ENCODE assay signal across 17 cellular contexts in genomic region chr1:93686497-93687250, GRCh38. TPM values are rescaled to one million over a fixed set of nuclear protein-coding genes. Genes with fewer than 3 reads are reported as not detected.
DNase-seq lines count a peak whose midpoint lies in the region; ATAC-seq, FAIRE-seq and TF ChIP-seq lines count a peak whose summit lies in the region.
"Had no signal": no experiment of that assay in that cellular context is flagged by ENCODE, and none has a peak within 500 bp of the region (broad histone marks: within the 10 kb centered on the region; RNA-seq: fewer than 3 reads in every experiment).

No MANE protein-coding gene starts in this region.

- CTCF ChIA-PET in activated CD8-positive, alpha-beta memory T cell treated with anti-CD3 and anti-CD28 coated beads, Interleukin-2, amount 10 ng/mL, durations not matched to agents 7 days and 5 days (lab: Charles Lee), result interaction anchor here (1.2 kb wide), 1 partner anchor 57 kb away, joined by 3 read pairs; no protein-coding TSS in a partner anchor
- CTCF ChIA-PET in OCI-LY7 (lab: Charles Lee; ENCODE audit: unreplicated experiment), result interaction anchor here (0.5 to 3.4 kb wide), 4 partner anchors 9 to 127 kb away, joined by 3 to 12 read pairs (median 6); no protein-coding TSS in a partner anchor
- CTCF ChIA-PET in endothelial cell of umbilical vein (lab: Charles Lee), result interaction anchor here (0.6 to 4.2 kb wide), 9 partner anchors 8 to 158 kb away, joined by 3 to 36 read pairs (median 3); no protein-coding TSS in a partner anchor

- H3K36me3 ChIP-seq in OCI-LY7 (ENCODE audit: insufficient read depth, low read length), result no peaks in the 10 kb centered on the region
- no peaks in the 10 kb centered on the region for H3K36me3 ChIP-seq in endothelial cell of umbilical vein (ENCODE audit: control insufficient read depth in 2 of 2, extremely low read depth in 1 of 2, insufficient read depth in 2 of 2, low read length in 2 of 2)

- POLR2A ChIA-PET in OCI-LY7 (lab: Charles Lee) (interaction anchor here (0.6 to 17.2 kb wide), 8 partner anchors 8 to 99 kb away, joined by 3 to 497 read pairs (median 4); no protein-coding TSS in a partner anchor), endothelial cell of umbilical vein (lab: Charles Lee) (no interaction called here)

- no peaks in the 10 kb centered on the region for H3K36me3 Mint-ChIP-seq in activated CD8-positive, alpha-beta memory T cell treated with anti-CD3 and anti-CD28 coated beads, Interleukin-2, amount 10 ng/mL, durations not matched to agents 7 days and 5 days

- H3K27me3 Mint-ChIP-seq in activated CD8-positive, alpha-beta memory T cell treated with anti-CD3 and anti-CD28 coated beads, Interleukin-2, amount 10 ng/mL, durations not matched to agents 7 days and 5 days, result peaks cover 54% of the 10 kb centered on the region

- TF ChIP-seq CTCF in OCI-LY7 (conservative IDR thresholded peaks at IDR 0.05; ENCODE audit: low read length) (no peak), endothelial cell of umbilical vein (IDR thresholded peaks at IDR 0.05; ENCODE audit: extremely low read depth in 1 of 2, insufficient read depth in 1 of 2, low read depth in 1 of 2, low read length in 2 of 2) (no peak)

- FAIRE-seq in endothelial cell of umbilical vein (lab: Jason Lieb, UNC), result no peak
- FAIRE-seq: A204.1, H54 had no signal

- no peak for DNase-seq in activated CD8-positive, alpha-beta memory T cell treated with anti-CD3 and anti-CD28 coated beads, Interleukin-2, amount 10 ng/mL, durations not matched to agents 7 days and 5 days
- no peak for DNase-seq in activated CD8-positive, alpha-beta memory T cell treated with anti-CD3 and anti-CD28 coated beads for 24 hours
- no peak for DNase-seq in OCI-LY7 (ENCODE audit: low spot score)
- DNase-seq in endothelial cell of umbilical vein (ENCODE audit: low read depth, low spot score), result no peak
- DNase-seq in stimulated activated CD4-positive, alpha-beta T cell treated with anti-CD3 and anti-CD28 coated beads, Interleukin-4, amount 100 ng/mL, for 4 hours, result no peak
- DNase-seq: C1 segment of cervical spinal cord, DMS153, EL, NCI-H1436 treated with DMSO at 0.1 percent for 48 hours, NCI-H2029 treated with DMSO at 0.1 percent for 48 hours, NCI-H774, SHP77 treated with DMSO at 0.1 percent for 48 hours had no signal

- no peak overlapping the region for H3K4me3 Mint-ChIP-seq in activated CD8-positive, alpha-beta memory T cell treated with anti-CD3 and anti-CD28 coated beads, Interleukin-2, amount 10 ng/mL, durations not matched to agents 7 days and 5 days

- H3K9me3 Mint-ChIP-seq in activated CD8-positive, alpha-beta memory T cell treated with anti-CD3 and anti-CD28 coated beads, Interleukin-2, amount 10 ng/mL, durations not matched to agents 7 days and 5 days (ENCODE audit: low read depth), result no peaks in the 10 kb centered on the region

- H3K27me3 ChIP-seq in endothelial cell of umbilical vein (ENCODE audit: control insufficient read depth in 2 of 2, insufficient read depth in 2 of 2, low read length in 2 of 2), result no peaks in the 10 kb centered on the region

- no peaks in the 10 kb centered on the region for H3K9me3 ChIP-seq in OCI-LY7 (ENCODE audit: low read length)
- no peaks in the 10 kb centered on the region for H3K9me3 ChIP-seq in endothelial cell of umbilical vein (replicated peaks; ENCODE audit: control insufficient read depth, insufficient read depth, low read length)

- no peak for TF ChIP-seq POLR2A in endothelial cell of umbilical vein (IDR thresholded peaks at IDR 0.05; ENCODE audit: low read depth, low read length)

- BruUV-seq in OCI-LY7 (replicated peaks; lab: Mats Ljungman, UMichigan), result no TSS peak
- BruUV-seq in endothelial cell of umbilical vein (replicated peaks; lab: Mats Ljungman, UMichigan), result no TSS peak

- H3K4me2 ChIP-seq in OCI-LY7 (ENCODE audit: low read length), result peak overlapping the region; percentile 66
- no peak overlapping the region for H3K4me2 ChIP-seq in endothelial cell of umbilical vein (ENCODE audit: insufficient read depth, low read length)

- no peaks in the 10 kb centered on the region for H3K9me2 ChIP-seq in OCI-LY7 (ENCODE audit: insufficient read depth, low read length)

- no peak overlapping the region for H3K9ac ChIP-seq in endothelial cell of umbilical vein (replicated peaks; ENCODE audit: extremely low read depth, insufficient read depth, low read length)

- no peak for ATAC-seq in activated CD8-positive, alpha-beta memory T cell treated with anti-CD3 and anti-CD28 coated beads, Interleukin-2, amount 10 ng/mL, durations not matched to agents 7 days and 5 days
- no peak for ATAC-seq in HG02678 (IDR thresholded peaks at IDR 0.05; ENCODE audit: unreplicated experiment)
- no peak for ATAC-seq in GM21576 (IDR thresholded peaks at IDR 0.05; ENCODE audit: unreplicated experiment)
- ATAC-seq: SK-N-SH treated with all-trans-retinoic acid at 6 μM for 48 hours had no signal

- H4K20me1 ChIP-seq in OCI-LY7 (ENCODE audit: insufficient read depth, low read length) (no peaks in the 10 kb centered on the region), endothelial cell of umbilical vein (replicated peaks; ENCODE audit: control insufficient read depth, extremely low read depth, insufficient read depth, low read length) (no peaks in the 10 kb centered on the region)

- dilution Hi-C loops in endothelial cell of umbilical vein (cut with MboI; ENCODE audit: extremely low pct_ligation_motif_present, low sequenced_read_pairs), result no loop called here

- peak overlapping the region; percentile 35; the same call in 1 of the 2 replicates for H2AFZ ChIP-seq in OCI-LY7 (ENCODE audit: low read length)
- no peak overlapping the region for H2AFZ ChIP-seq in endothelial cell of umbilical vein (ENCODE audit: low read depth, low read length)

- peak overlapping the region; percentile 27 for H3K27ac ChIP-seq in OCI-LY7 (ENCODE audit: low read depth, low read length, poor library complexity, severe bottlenecking)
- no peak overlapping the region for H3K27ac ChIP-seq in endothelial cell of umbilical vein (ENCODE audit: insufficient read depth, low read depth, low read length)

- H3K4me3 ChIP-seq in OCI-LY7 (ENCODE audit: low read depth, low read length, poor library complexity, severe bottlenecking) (peak overlapping the region; percentile 33), endothelial cell of umbilical vein (replicated peaks in 1 of 3; ENCODE audit: insufficient read depth in 1 of 3, low read depth in 1 of 3, low read length in 3 of 3) (no peak overlapping the region)

- no peaks in the 10 kb centered on the region for H3K9me1 ChIP-seq in endothelial cell of umbilical vein (replicated peaks; ENCODE audit: control insufficient read depth, extremely low read depth, insufficient read depth, low read length)

- H3K4me1 ChIP-seq in OCI-LY7 (ENCODE audit: insufficient read depth, low read length, poor library complexity, severe bottlenecking), result peaks cover 94% of the 10 kb centered on the region
- H3K4me1 ChIP-seq in endothelial cell of umbilical vein (ENCODE audit: control insufficient read depth, extremely low read depth, insufficient read depth, low read length), result peaks cover 7% of the 10 kb centered on the region

- peaks cover 12% of the 10 kb centered on the region for H3K4me1 Mint-ChIP-seq in activated CD8-positive, alpha-beta memory T cell treated with anti-CD3 and anti-CD28 coated beads, Interleukin-2, amount 10 ng/mL, durations not matched to agents 7 days and 5 days

- intact Hi-C loops in OCI-LY7 (cut with micrococcal nuclease; ENCODE audit: unreplicated experiment) (loop anchor here (5.0 kb wide), 1 partner anchor 724 kb away; the partner anchor contains the start of gene DIPK1A), endothelial cell of umbilical vein (cut with micrococcal nuclease) (no loop called here)

- peak overlapping the region; percentile 15 for H3K27ac Mint-ChIP-seq in activated CD8-positive, alpha-beta memory T cell treated with anti-CD3 and anti-CD28 coated beads, Interleukin-2, amount 10 ng/mL, durations not matched to agents 7 days and 5 days

- H3K79me2 ChIP-seq in OCI-LY7 (ENCODE audit: insufficient read depth, low read depth, low read length) (no peaks in the 10 kb centered on the region), endothelial cell of umbilical vein (ENCODE audit: control insufficient read depth, insufficient read depth, low read length) (peaks cover 4% of the 10 kb centered on the region)

TF ChIP-seq in endothelial cell of umbilical vein, 7 proteins besides CTCF, POLR2A, EP300 and RAD21:
- peak; percentile 63 for TF ChIP-seq GATA2 (IDR thresholded peaks at IDR 0.05; ENCODE audit: insufficient read depth, insufficient read length, low read depth, low read length)
- TF ChIP-seq MYC (IDR thresholded peaks at IDR 0.05; ENCODE audit: low read depth, low read length), result no peak
- no peak for TF ChIP-seq EZH2 (IDR thresholded peaks at IDR 0.05; ENCODE audit: borderline replicate concordance, low read depth, low read length, severe bottlenecking)

RNA-seq across cellular contexts. Expression of gene BCAR3, which starts 5.0 kb away (rescaled TPM):
- 1 to 10 TPM in 1 of 2 experiments, under 1 TPM in 1; 0.96 to 1.3 TPM for total RNA-seq in activated CD8-positive, alpha-beta memory T cell treated with anti-CD3 and anti-CD28 coated beads, Interleukin-2, amount 10 ng/mL, durations not matched to agents 7 days and 5 days
- total RNA-seq in OCI-LY7 (2014; rRNA removed; shearing (Covaris generic)), result 12.0 and 16.3 TPM in 2 replicates
- total RNA-seq in OCI-LY7 (2022) (18.8 and 24.2 TPM in 2 replicates), endothelial cell of umbilical vein (31.2 and 32.9 TPM in 2 replicates)
- 15.6 and 17.5 TPM in 2 replicates for polyA plus RNA-seq in endothelial cell of umbilical vein
- polyA plus RNA-seq in endothelial cell of umbilical vein (2011; cell fraction: cytosol; rRNA removed), result 25.3 and 26.5 TPM in 2 replicates
- 36.3 and 37.1 TPM in 2 replicates for polyA plus RNA-seq in endothelial cell of umbilical vein (2011; cell fraction: nucleus; rRNA removed)
- polyA plus RNA-seq in endothelial cell of umbilical vein (2012), result 32.6 and 38.1 TPM in 2 replicates
- polyA minus RNA-seq in endothelial cell of umbilical vein, result 18.1 and 19.7 TPM in 2 replicates
- polyA minus RNA-seq in endothelial cell of umbilical vein (2011; cell fraction: cytosol; rRNA and poly(A)+ RNA removed), result 69.6 TPM
- 30.1 and 38.1 TPM in 2 replicates for polyA minus RNA-seq in endothelial cell of umbilical vein (2011; cell fraction: nucleus; rRNA and poly(A)+ RNA removed)

Comparison
In these comparisons a context has a peak if more than half of its experiments do, and no peak if none do; other contexts are left out.
1. RNA of gene BCAR3, which starts 5.0 kb away (total RNA-seq): 31.2 to 32.9 TPM in endothelial cell of umbilical vein and 12.0 to 24.2 TPM in OCI-LY7; 0.96 to 1.3 TPM in activated CD8-positive, alpha-beta memory T cell treated with anti-CD3 and anti-CD28 coated beads, Interleukin-2, amount 10 ng/mL, durations not matched to agents 7 days and 5 days; every median in the first group is over 4 times any median in the second.